11 cellular contexts compared by ENCODE assay signal in genomic region chr18:27231671-27232070, GRCh38. TPM values are rescaled to one million over a fixed set of nuclear protein-coding genes. Genes with fewer than 3 reads are reported as not detected.
"Had no signal": no experiment of that assay in that cellular context is flagged by ENCODE, and none has a peak within 500 bp of the region (broad histone marks: within the 10 kb centered on the region; RNA-seq: fewer than 3 reads in every experiment).

No MANE protein-coding gene starts in this region.

RNA-seq across cellular contexts. Expression of gene CHST9, which starts 46.6 kb away (rescaled TPM):
- total RNA-seq: activated B cell treated with CpG ODN at 0.5 μM for 24 hours; activated CD8-positive, alpha-beta T cell treated with anti-CD3 and anti-CD28 coated beads for 36 hours; activated T-cell treated with anti-CD3 and anti-CD28 coated beads, Interleukin-2, amount 50 U/mL, for 4 hours; activated T-helper 17 cell treated with anti-CD3 and anti-CD28 coated beads, Interleukin-2, amount 50 U/mL, for 72 hours; cardiac septum; endothelial cell of umbilical vein; fibroblast of lung; fibroblast of villous mesenchyme; glomerular endothelial cell; T-cell; T-helper 2 cell treated with Interferon-gamma antibody and Interleukin-4, amounts not matched to agents 100 ng/mL and 5 ng/mL, for 36 hours had no signal
- polyA plus RNA-seq: endothelial cell of umbilical vein, fibroblast of lung had no signal
